Comparison of ENCODE assay signal across 11 cellular contexts in genomic region chr2:189685540-189686229, GRCh38. TPM values are rescaled to one million over a fixed set of nuclear protein-coding genes. Genes with fewer than 3 reads are reported as not detected.
DNase-seq lines count a peak whose midpoint lies in the region; ATAC-seq and TF ChIP-seq lines count a peak whose summit lies in the region.
"Had no signal": no experiment of that assay in that cellular context is flagged by ENCODE, and none has a peak within 500 bp of the region (broad histone marks: within the 10 kb centered on the region; RNA-seq: fewer than 3 reads in every experiment).

No MANE protein-coding gene starts in this region.

- H3K9ac ChIP-seq in DND-41 (ENCODE audit: low read depth, low read length): no peak overlapping the region
- H3K9ac ChIP-seq in HCT116 (ENCODE audit: low read length): no peak overlapping the region

- no peak for TF ChIP-seq POLR2A in HCT116 (IDR thresholded peaks at IDR 0.05; ENCODE audit: borderline replicate concordance, extremely low read depth, insufficient read depth, insufficient read length)

- H3K79me2 ChIP-seq in DND-41 (ENCODE audit: insufficient read depth, low read length) (no peaks in the 10 kb centered on the region), HCT116 (ENCODE audit: insufficient read depth, low read length) (no peaks in the 10 kb centered on the region)

- no peak for TF ChIP-seq RAD21 in HCT116 (IDR thresholded peaks at IDR 0.05; ENCODE audit: low read depth)

- no peak overlapping the region for H3K4me2 ChIP-seq in DND-41 (ENCODE audit: insufficient read depth, low read length)
- H3K4me2 ChIP-seq in HCT116 (ENCODE audit: low read length): no peak overlapping the region

- H3K9me3 ChIP-seq in DND-41 (ENCODE audit: insufficient read depth, low read length, severe bottlenecking) (no peaks in the 10 kb centered on the region), HCT116 (ENCODE audit: control insufficient read depth in 1 of 2, insufficient read depth in 1 of 2, low read depth in 1 of 2, low read length in 2 of 2) (no peaks in the 10 kb centered on the region)
- H3K9me3 ChIP-seq: heart right ventricle had no signal

- H3K4me3 ChIP-seq in DND-41 (ENCODE audit: low read depth in 1 of 2, low read length in 2 of 2) (no peak overlapping the region), HCT116 (replicated peaks in 1 of 2; ENCODE audit: low read depth in 1 of 2, low read length in 2 of 2) (no peak overlapping the region)
- H3K4me3 ChIP-seq: heart right ventricle had no signal

- TF ChIP-seq CTCF in DND-41 (IDR thresholded peaks at IDR 0.05; ENCODE audit: borderline replicate concordance, extremely low read depth, low read length, poor library complexity, severe bottlenecking) (no peak), HCT116 (IDR thresholded peaks at IDR 0.05 in 2 of 3, conservative IDR thresholded peaks at IDR 0.05 in 1 of 3; ENCODE audit: borderline replicate concordance in 1 of 3, insufficient read depth in 1 of 3, low read depth in 2 of 3, low read length in 2 of 3) (no peak)

- H3K4me1 ChIP-seq in DND-41 (ENCODE audit: insufficient read depth, low read length) (peaks cover 15% of the 10 kb centered on the region), HCT116 (ENCODE audit: control insufficient read depth in 1 of 2, insufficient read depth in 2 of 2, low read length in 2 of 2) (peaks cover 0 to 16% of the 10 kb centered on the region in 2 experiments; a peak in 3 of 4 replicates)

- POLR2A ChIA-PET in HCT116 (lab: Charles Lee): no interaction called here

- peak; percentile 91 for ATAC-seq in DND-41 (ENCODE audit: insufficient read depth, low read depth)
- ATAC-seq in HCT116: 0 out of 2 replicates have a peak, but pooled peaks have one; percentile 27
- ATAC-seq in esophagus mucosa: no peak

- H3K27me3 ChIP-seq in DND-41 (ENCODE audit: insufficient read depth, low read length, poor library complexity) (no peaks in the 10 kb centered on the region), HCT116 (ENCODE audit: insufficient read depth, low read length) (no peaks in the 10 kb centered on the region)
- H3K27me3 ChIP-seq: heart right ventricle had no signal

- CTCF ChIA-PET in HCT116 (lab: Charles Lee): no interaction called here

- RAD21 ChIA-PET in HCT116 (lab: Charles Lee; ENCODE audit: low non-redundant PET in 1 of 2, low total read pairs in 2 of 2, uncharacterized antibody in 2 of 2, unreplicated experiment in 2 of 2): no interaction called here

- no TSS peak for BruUV-seq in HCT116 (replicated peaks; lab: Mats Ljungman, UMichigan)

- H3K27ac ChIP-seq in DND-41 (ENCODE audit: low read length): no peak overlapping the region; the same call in 1 of the 2 replicates
- no peak overlapping the region for H3K27ac ChIP-seq in HCT116 (ENCODE audit: low read depth, low read length)
- H3K27ac ChIP-seq: heart right ventricle had no signal

- no peak overlapping the region for H2AFZ ChIP-seq in DND-41 (ENCODE audit: low read depth, low read length)
- no peak overlapping the region for H2AFZ ChIP-seq in HCT116 (ENCODE audit: low read depth, low read length, poor library complexity, severe bottlenecking)

- H4K20me1 ChIP-seq in DND-41 (ENCODE audit: insufficient read depth, low read length) (no peaks in the 10 kb centered on the region), HCT116 (ENCODE audit: insufficient read depth) (no peaks in the 10 kb centered on the region)

- no peaks in the 10 kb centered on the region for H3K9me2 ChIP-seq in HCT116 (ENCODE audit: insufficient read depth)

- DNase-seq in DND-41: peak; percentile 59
- DNase-seq in HCT116 (ENCODE audit: low read depth, low spot score): no peak
- DNase-seq in RPMI7951 (ENCODE audit: low read depth): peak; percentile 71
- peak; percentile 63 for DNase-seq in glomerular visceral epithelial cell (ENCODE audit: extremely low spot score)
- DNase-seq in NCI-H748 (lab: John Stamatoyannopoulos, UW; ENCODE audit: unreplicated experiment): no peak
- no peak for DNase-seq in NCI-H526 treated with DMSO at 0.1 percent for 48 hours (lab: John Stamatoyannopoulos, UW)
- DNase-seq in GM19238 (ENCODE audit: insufficient read length, low spot score): no peak
- DNase-seq: activated CD4-positive, alpha-beta T cell treated with anti-CD3 and anti-CD28 coated beads, Interleukin-2, amount 50 U/mL, for 48 hours; heart right ventricle; NCI-H1092 treated with DMSO at 0.1 percent for 48 hours had no signal

- intact Hi-C loops in HCT116 (cut with micrococcal nuclease): no loop called here

- peaks cover 19% of the 10 kb centered on the region; the same call in 1 of the 2 replicates for H3K36me3 ChIP-seq in DND-41 (ENCODE audit: insufficient read depth, low read length)
- no peaks in the 10 kb centered on the region for H3K36me3 ChIP-seq in HCT116 (ENCODE audit: control insufficient read depth in 1 of 2, insufficient read depth in 2 of 2, low read length in 2 of 2)

TF ChIP-seq in HCT116, 20 proteins besides CTCF, POLR2A, EP300 and RAD21:
- no peak for TF ChIP-seq ELF1 (IDR thresholded peaks at IDR 0.05; ENCODE audit: borderline replicate concordance, low read depth)
- TF ChIP-seq EZH2phosphoT487 (IDR thresholded peaks at IDR 0.05; ENCODE audit: borderline replicate concordance): no peak
- no peak for TF ChIP-seq SIN3A (IDR thresholded peaks at IDR 0.05; ENCODE audit: low read depth)
- no peak for TF ChIP-seq EZH2 (IDR thresholded peaks at IDR 0.05)

RNA-seq across cellular contexts. Expression of gene ANKAR, which starts 11.2 kb away (rescaled TPM):
- total RNA-seq in HCT116 (2021; ENCODE audit: unreplicated experiment) (0.84 TPM), esophagus mucosa (2.7 TPM)
- 0.04 and 0.39 TPM in 2 replicates for polyA plus RNA-seq in HCT116 (2012)
- total RNA-seq in RPMI7951 (2014; rRNA removed; shearing (Covaris generic)): 3.8 and 5.6 TPM in 2 replicates

RNA-seq across cellular contexts. Expression of gene ASNSD1, which starts 24.4 kb away (rescaled TPM):
- total RNA-seq in HCT116 (2021; ENCODE audit: unreplicated experiment) (33.6 TPM), esophagus mucosa (20.0 TPM)
- polyA plus RNA-seq in HCT116 (2012): 11.5 and 17.6 TPM in 2 replicates
- 74.8 and 81.6 TPM in 2 replicates for total RNA-seq in RPMI7951 (2014; rRNA removed; shearing (Covaris generic))

Comparison
In these comparisons a context has a peak if more than half of its experiments do, and no peak if none do; other contexts are left out.
1. DNase-seq: peak in DND-41 (single experiment), RPMI7951 (single experiment) and glomerular visceral epithelial cell (single experiment); none in HCT116 (single experiment), NCI-H748 (single experiment), NCI-H526 treated with DMSO at 0.1 percent for 48 hours (single experiment) and GM19238 (single experiment).